In the genomic region with DNA sequence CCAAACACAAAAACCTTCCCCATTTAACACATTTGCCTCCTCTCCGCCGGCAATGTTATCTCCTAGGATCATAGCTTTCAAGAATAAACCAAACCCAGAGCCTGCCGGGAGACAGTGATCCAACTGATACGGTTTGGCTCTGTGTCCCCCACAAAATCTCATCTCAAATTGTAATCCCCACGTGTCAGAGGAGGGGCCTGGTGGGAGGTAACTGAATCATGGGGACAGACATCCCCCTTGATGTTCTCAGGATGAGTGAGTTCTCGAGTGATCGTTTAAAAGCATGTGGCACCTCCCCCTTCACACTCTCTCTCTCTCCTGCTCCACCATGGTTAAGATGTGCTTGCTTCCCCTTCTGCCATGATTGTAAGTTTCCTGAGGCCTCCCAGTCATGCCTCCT, we compare ENCODE assay signal across 1 cellular context.
TF ChIP-seq lines count a peak whose summit lies in the region.

No MANE protein-coding gene starts in this region.

TF ChIP-seq in liver, 16 proteins besides CTCF, POLR2A, EP300 and RAD21 (continued from another document):
- TF ChIP-seq, protein P1, sequence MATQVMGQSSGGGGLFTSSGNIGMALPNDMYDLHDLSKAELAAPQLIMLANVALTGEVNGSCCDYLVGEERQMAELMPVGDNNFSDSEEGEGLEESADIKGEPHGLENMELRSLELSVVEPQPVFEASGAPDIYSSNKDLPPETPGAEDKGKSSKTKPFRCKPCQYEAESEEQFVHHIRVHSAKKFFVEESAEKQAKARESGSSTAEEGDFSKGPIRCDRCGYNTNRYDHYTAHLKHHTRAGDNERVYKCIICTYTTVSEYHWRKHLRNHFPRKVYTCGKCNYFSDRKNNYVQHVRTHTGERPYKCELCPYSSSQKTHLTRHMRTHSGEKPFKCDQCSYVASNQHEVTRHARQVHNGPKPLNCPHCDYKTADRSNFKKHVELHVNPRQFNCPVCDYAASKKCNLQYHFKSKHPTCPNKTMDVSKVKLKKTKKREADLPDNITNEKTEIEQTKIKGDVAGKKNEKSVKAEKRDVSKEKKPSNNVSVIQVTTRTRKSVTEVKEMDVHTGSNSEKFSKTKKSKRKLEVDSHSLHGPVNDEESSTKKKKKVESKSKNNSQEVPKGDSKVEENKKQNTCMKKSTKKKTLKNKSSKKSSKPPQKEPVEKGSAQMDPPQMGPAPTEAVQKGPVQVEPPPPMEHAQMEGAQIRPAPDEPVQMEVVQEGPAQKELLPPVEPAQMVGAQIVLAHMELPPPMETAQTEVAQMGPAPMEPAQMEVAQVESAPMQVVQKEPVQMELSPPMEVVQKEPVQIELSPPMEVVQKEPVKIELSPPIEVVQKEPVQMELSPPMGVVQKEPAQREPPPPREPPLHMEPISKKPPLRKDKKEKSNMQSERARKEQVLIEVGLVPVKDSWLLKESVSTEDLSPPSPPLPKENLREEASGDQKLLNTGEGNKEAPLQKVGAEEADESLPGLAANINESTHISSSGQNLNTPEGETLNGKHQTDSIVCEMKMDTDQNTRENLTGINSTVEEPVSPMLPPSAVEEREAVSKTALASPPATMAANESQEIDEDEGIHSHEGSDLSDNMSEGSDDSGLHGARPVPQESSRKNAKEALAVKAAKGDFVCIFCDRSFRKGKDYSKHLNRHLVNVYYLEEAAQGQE (IDR thresholded peaks at IDR 0.05) = no peak
- TF ChIP-seq FOXA2 (IDR thresholded peaks at IDR 0.05) = no peak
- TF ChIP-seq HNF4G (IDR thresholded peaks at IDR 0.05) = no peak
- no peak for TF ChIP-seq RXRA (IDR thresholded peaks at IDR 0.05)
- no peak for TF ChIP-seq FOXA1 (IDR thresholded peaks at IDR 0.05)
